Comparison of ENCODE assay signal across 19 cellular contexts in the genomic region with DNA sequence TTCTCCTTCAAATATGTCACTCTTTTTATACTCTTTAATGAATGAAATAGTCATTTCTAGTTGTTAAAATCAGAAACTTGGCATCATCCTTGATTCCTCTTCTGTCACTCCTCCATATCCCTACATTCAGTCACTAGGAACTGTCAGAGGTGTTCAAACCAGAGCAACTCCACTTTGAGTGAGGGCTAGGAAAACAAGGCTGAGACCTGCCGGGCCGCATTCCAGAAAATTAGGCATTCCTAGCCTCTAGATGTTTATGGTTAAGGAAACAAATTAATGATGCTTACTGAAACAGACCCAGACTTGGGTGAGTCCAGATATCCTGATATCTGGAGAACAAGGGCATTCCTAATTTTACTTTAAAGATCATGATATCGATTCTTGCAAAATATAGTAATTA.
DNase-seq lines count a peak whose midpoint lies in the region; ATAC-seq and TF ChIP-seq lines count a peak whose summit lies in the region.
"Had no signal": no experiment of that assay in that cellular context is flagged by ENCODE, and none has a peak within 500 bp of the region (broad histone marks: within the 10 kb centered on the region; RNA-seq: fewer than 3 reads in every experiment).

No MANE protein-coding gene starts in this region.

- CTCF ChIA-PET in WTC11 (lab: Charles Lee): no interaction called here

- WGBS in thyroid gland, 2 donors: 47% methylated on average over 3 of the region's 3 CpGs

- H3K4me1 Mint-ChIP-seq in WTC11: peaks cover 39% of the 10 kb centered on the region
- no peaks in the 10 kb centered on the region for H3K4me1 Mint-ChIP-seq in effector memory CD8-positive, alpha-beta T cell (ENCODE audit: low read depth in 2 of 2)

- no peaks in the 10 kb centered on the region for H3K36me3 ChIP-seq in thyroid gland

- ATAC-seq in WTC11: peak; percentile 56
- ATAC-seq in GM19397 (IDR thresholded peaks at IDR 0.05; ENCODE audit: unreplicated experiment): no peak
- no peak for ATAC-seq in effector memory CD8-positive, alpha-beta T cell (replicated peaks)
- ATAC-seq: HCT116, Right ventricle myocardium inferior had no signal

- TF ChIP-seq CTCF in WTC11 (IDR thresholded peaks at IDR 0.05) (no peak), thyroid gland (IDR thresholded peaks at IDR 0.05) (no peak)

- H3K27me3 Mint-ChIP-seq in WTC11 (ENCODE audit: low read depth): no peaks in the 10 kb centered on the region; the same call in 1 of the 2 replicates
- no peaks in the 10 kb centered on the region for H3K27me3 Mint-ChIP-seq in effector memory CD8-positive, alpha-beta T cell

- POLR2A ChIA-PET in WTC11 (lab: Charles Lee): no interaction called here

- intact Hi-C loops in thyroid gland (cut with DNase I): no loop called here

- H3K27ac ChIP-seq in thyroid gland: no peak overlapping the region
- H3K27ac ChIP-seq: PC-9 had no signal

- H3K4me3 Mint-ChIP-seq in WTC11: no peak overlapping the region
- no peak overlapping the region for H3K4me3 Mint-ChIP-seq in effector memory CD8-positive, alpha-beta T cell

- DNase-seq in ELF-1 (ENCODE audit: low read depth, low spot score) (peak; percentile 82), WTC11 (ENCODE audit: low spot score) (peak; percentile 27), islet precursor cell (peak; percentile 86), thyroid gland (peak; percentile 71 to 79)
- DNase-seq in stimulated activated CD8-positive, alpha-beta memory T cell treated with anti-CD3 and anti-CD28 coated beads, Interleukin-4, amount 100 ng/mL, for 48 hours: no peak
- DNase-seq in effector memory CD8-positive, alpha-beta T cell: no peak
- DNase-seq: DMS153, DND-41, GOT3, NCI-H1092, NCI-H1417 treated with DMSO at 0.1 percent for 48 hours, NCI-H1694 treated with DMSO at 0.1 percent for 48 hours, NCI-H2081, NCI-H524, NCI-H774 had no signal

- peaks cover 4% of the 10 kb centered on the region; the same call in 1 of the 2 replicates for H3K36me3 Mint-ChIP-seq in WTC11
- no peaks in the 10 kb centered on the region for H3K36me3 Mint-ChIP-seq in effector memory CD8-positive, alpha-beta T cell (ENCODE audit: insufficient read depth)

- no peak for TF ChIP-seq POLR2A in thyroid gland (IDR thresholded peaks at IDR 0.05)

- H3K9me3 ChIP-seq in thyroid gland: no peaks in the 10 kb centered on the region

- peaks cover 7% of the 10 kb centered on the region for H3K9me3 Mint-ChIP-seq in WTC11
- H3K9me3 Mint-ChIP-seq in effector memory CD8-positive, alpha-beta T cell: peaks cover 0 to 2% of the 10 kb centered on the region in 2 donors

- peak overlapping the region; percentile 71; the same call in 1 of the 2 replicates for H3K27ac Mint-ChIP-seq in WTC11
- H3K27ac Mint-ChIP-seq in effector memory CD8-positive, alpha-beta T cell: no peak overlapping the region

- H3K4me1 ChIP-seq in thyroid gland: no peaks in the 10 kb centered on the region

- H3K27me3 ChIP-seq in thyroid gland: no peaks in the 10 kb centered on the region

- H3K4me3 ChIP-seq in thyroid gland (replicated peaks in 1 of 3): no peak overlapping the region
- H3K4me3 ChIP-seq: PC-9 had no signal

TF ChIP-seq in WTC11, 78 proteins besides CTCF, POLR2A, EP300 and RAD21:
- no peak for TF ChIP-seq CREB1 (CRISPR knock-in tag; IDR thresholded peaks at IDR 0.05)
- TF ChIP-seq, protein P1, sequence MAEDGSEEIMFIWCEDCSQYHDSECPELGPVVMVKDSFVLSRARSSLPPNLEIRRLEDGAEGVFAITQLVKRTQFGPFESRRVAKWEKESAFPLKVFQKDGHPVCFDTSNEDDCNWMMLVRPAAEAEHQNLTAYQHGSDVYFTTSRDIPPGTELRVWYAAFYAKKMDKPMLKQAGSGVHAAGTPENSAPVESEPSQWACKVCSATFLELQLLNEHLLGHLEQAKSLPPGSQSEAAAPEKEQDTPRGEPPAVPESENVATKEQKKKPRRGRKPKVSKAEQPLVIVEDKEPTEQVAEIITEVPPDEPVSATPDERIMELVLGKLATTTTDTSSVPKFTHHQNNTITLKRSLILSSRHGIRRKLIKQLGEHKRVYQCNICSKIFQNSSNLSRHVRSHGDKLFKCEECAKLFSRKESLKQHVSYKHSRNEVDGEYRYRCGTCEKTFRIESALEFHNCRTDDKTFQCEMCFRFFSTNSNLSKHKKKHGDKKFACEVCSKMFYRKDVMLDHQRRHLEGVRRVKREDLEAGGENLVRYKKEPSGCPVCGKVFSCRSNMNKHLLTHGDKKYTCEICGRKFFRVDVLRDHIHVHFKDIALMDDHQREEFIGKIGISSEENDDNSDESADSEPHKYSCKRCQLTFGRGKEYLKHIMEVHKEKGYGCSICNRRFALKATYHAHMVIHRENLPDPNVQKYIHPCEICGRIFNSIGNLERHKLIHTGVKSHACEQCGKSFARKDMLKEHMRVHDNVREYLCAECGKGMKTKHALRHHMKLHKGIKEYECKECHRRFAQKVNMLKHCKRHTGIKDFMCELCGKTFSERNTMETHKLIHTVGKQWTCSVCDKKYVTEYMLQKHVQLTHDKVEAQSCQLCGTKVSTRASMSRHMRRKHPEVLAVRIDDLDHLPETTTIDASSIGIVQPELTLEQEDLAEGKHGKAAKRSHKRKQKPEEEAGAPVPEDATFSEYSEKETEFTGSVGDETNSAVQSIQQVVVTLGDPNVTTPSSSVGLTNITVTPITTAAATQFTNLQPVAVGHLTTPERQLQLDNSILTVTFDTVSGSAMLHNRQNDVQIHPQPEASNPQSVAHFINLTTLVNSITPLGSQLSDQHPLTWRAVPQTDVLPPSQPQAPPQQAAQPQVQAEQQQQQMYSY (CRISPR knock-in tag; IDR thresholded peaks at IDR 0.05): no peak
- no peak for TF ChIP-seq ZNF219 (CRISPR knock-in tag; IDR thresholded peaks at IDR 0.05; ENCODE audit: borderline replicate concordance)

Comparison
In these comparisons a context has a peak if more than half of its experiments do, and no peak if none do; other contexts are left out.
1. DNase-seq: peak in ELF-1 (single experiment), WTC11 (single experiment), islet precursor cell (single experiment) and thyroid gland (2 of 2); none in stimulated activated CD8-positive, alpha-beta memory T cell treated with anti-CD3 and anti-CD28 coated beads, Interleukin-4, amount 100 ng/mL, for 48 hours (single experiment) and effector memory CD8-positive, alpha-beta T cell (0 of 3).